In the genomic region with DNA sequence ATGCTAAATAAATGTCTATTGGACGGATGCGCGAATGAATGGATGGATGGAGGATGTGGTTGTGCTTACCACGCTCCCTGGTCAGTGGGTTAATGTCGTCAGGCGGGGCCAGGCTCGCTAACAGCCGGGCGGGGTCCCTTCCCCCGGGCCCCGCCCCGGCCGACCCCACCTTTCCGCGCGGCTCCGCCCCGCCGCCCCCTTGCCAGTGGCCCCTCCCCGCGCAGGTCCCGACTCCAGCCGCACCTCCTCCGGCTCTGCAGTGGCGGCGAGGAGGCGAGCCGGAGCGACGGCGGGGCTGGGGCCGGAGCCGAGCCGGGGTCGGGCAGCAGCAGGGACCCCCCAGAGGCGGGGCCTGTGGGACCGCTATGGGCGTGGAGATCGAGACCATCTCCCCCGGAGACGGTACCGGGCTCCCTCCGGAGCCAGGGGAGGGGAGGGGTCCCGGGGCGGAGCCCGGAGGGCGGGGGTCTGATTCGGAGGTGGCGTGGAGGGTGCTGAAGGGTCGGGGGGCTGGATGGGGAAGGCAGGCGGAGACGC, we compare ENCODE assay signal across 8 cellular contexts. TPM values are rescaled to one million over a fixed set of nuclear protein-coding genes. Genes with fewer than 3 reads are reported as not detected.
DNase-seq lines count a peak whose midpoint lies in the region; ATAC-seq and TF ChIP-seq lines count a peak whose summit lies in the region.

A gene (plus strand): TSS at position 257 of the 537 bp plus-strand sequence. CDS start 109 bp downstream, at position 366.

- POLR2A ChIA-PET in CD8-positive, alpha-beta memory T cell (lab: Charles Lee) = interaction anchor here (1.1 to 1.4 kb wide), 2 partner anchors 27 to 123 kb away, joined by 3 to 7 read pairs; a partner anchor contains a TSS

- H3K4me1 ChIP-seq in CD8-positive, alpha-beta memory T cell (ENCODE audit: insufficient read depth, low read length) = peaks cover 22% of the 10 kb centered on the region
- H3K4me1 ChIP-seq in gastrocnemius medialis = peaks cover 19 to 27% of the 10 kb centered on the region in 2 donors

- H3K27ac Mint-ChIP-seq in CD8-positive, alpha-beta memory T cell = peak within 1 kb of the TSS in 4 of 8 donors; percentile 22 to 61 (median 52)

- TF ChIP-seq POLR2A in gastrocnemius medialis (IDR thresholded peaks at IDR 0.05) = peak in 1 of 2 donors; percentile 10

- H3K36me3 Mint-ChIP-seq in CD8-positive, alpha-beta memory T cell = peaks cover 0 to 3% (median 0%) of the 10 kb centered on the region in 3 donors

- CTCF ChIA-PET in CD8-positive, alpha-beta memory T cell (lab: Charles Lee) = interaction anchor here (2.5 to 3.2 kb wide), 2 partner anchors 35 to 123 kb away, joined by 11 to 14 read pairs; a partner anchor contains a TSS

- H3K4me1 Mint-ChIP-seq in CD8-positive, alpha-beta memory T cell = peaks cover 22 to 36% (median 35%) of the 10 kb centered on the region in 3 donors

- no peak for TF ChIP-seq CTCF in gastrocnemius medialis (IDR thresholded peaks at IDR 0.05 in 4 of 5, conservative IDR thresholded peaks at IDR 0.05 in 1 of 5)

- peak; percentile 34 to 79 (median 62) for DNase-seq in CD8-positive, alpha-beta memory T cell
- DNase-seq in HuH-7 (ENCODE audit: low spot score) (peak; percentile 68), astrocyte of the hippocampus (ENCODE audit: low read depth, low spot score) (peak; percentile 82), gastrocnemius medialis (no peak)

- H3K4me3 Mint-ChIP-seq in CD8-positive, alpha-beta memory T cell = peak within 1 kb of the TSS in 2 of 7 donors; percentile 82 to 92

- H3K9me3 ChIP-seq in CD8-positive, alpha-beta memory T cell (ENCODE audit: low read length) = no peaks in the 10 kb centered on the region
- no peaks in the 10 kb centered on the region for H3K9me3 ChIP-seq in gastrocnemius medialis

- peaks cover 7% of the 10 kb centered on the region for H3K27me3 ChIP-seq in CD8-positive, alpha-beta memory T cell (ENCODE audit: insufficient read depth, low read length, poor library complexity, severe bottlenecking)
- peaks cover 8 to 21% (median 18%) of the 10 kb centered on the region in 3 donors for H3K27me3 ChIP-seq in gastrocnemius medialis

- H3K27me3 Mint-ChIP-seq in CD8-positive, alpha-beta memory T cell = peaks cover 0 to 2% of the 10 kb centered on the region in 2 donors

- intact Hi-C loops in gastrocnemius medialis (cut with DNase I; ENCODE audit: low total_unique reads) = no loop called here

- in situ Hi-C loops in gastrocnemius medialis (cut with MboI; ENCODE audit: low sequenced_read_pairs in 4 of 4) = loop anchor here in 1 of 4 donors (10.0 to 25.0 kb wide), 2 partner anchors 75 to 112 kb away; a partner anchor contains a TSS

- no peak within 1 kb of the TSS for H3K27ac ChIP-seq in CD8-positive, alpha-beta memory T cell (ENCODE audit: low read depth, low read length)
- H3K27ac ChIP-seq in gastrocnemius medialis = peak within 1 kb of the TSS; percentile 37 to 63 (median 46)

- peak within 1 kb of the TSS; percentile 51 for H3K4me3 ChIP-seq in CD8-positive, alpha-beta memory T cell (ENCODE audit: low read length)
- H3K4me3 ChIP-seq in iPS-11a (ENCODE audit: low read depth, low read length) (peak within 1 kb of the TSS; percentile 69), gastrocnemius medialis (peak within 1 kb of the TSS; percentile 69 to 92 (median 77))

- ATAC-seq in SK-N-SH treated with all-trans-retinoic acid at 6 μM for 48 hours = peak; percentile 60
- ATAC-seq in gastrocnemius medialis = no peak
- ATAC-seq in GM21786 (IDR thresholded peaks at IDR 0.05; ENCODE audit: unreplicated experiment) = no peak
- ATAC-seq in GM18907 (IDR thresholded peaks at IDR 0.05; ENCODE audit: unreplicated experiment) = no peak

- H3K36me3 ChIP-seq in CD8-positive, alpha-beta memory T cell (ENCODE audit: insufficient read depth, low read length) = no peaks in the 10 kb centered on the region
- H3K36me3 ChIP-seq in gastrocnemius medialis = no peaks in the 10 kb centered on the region

- H3K9me3 Mint-ChIP-seq in CD8-positive, alpha-beta memory T cell = no peaks in the 10 kb centered on the region

TF ChIP-seq in SK-N-SH treated with all-trans-retinoic acid at 6 μM for 48 hours, 23 proteins besides CTCF, POLR2A, EP300 and RAD21:
- TF ChIP-seq, protein P1, sequence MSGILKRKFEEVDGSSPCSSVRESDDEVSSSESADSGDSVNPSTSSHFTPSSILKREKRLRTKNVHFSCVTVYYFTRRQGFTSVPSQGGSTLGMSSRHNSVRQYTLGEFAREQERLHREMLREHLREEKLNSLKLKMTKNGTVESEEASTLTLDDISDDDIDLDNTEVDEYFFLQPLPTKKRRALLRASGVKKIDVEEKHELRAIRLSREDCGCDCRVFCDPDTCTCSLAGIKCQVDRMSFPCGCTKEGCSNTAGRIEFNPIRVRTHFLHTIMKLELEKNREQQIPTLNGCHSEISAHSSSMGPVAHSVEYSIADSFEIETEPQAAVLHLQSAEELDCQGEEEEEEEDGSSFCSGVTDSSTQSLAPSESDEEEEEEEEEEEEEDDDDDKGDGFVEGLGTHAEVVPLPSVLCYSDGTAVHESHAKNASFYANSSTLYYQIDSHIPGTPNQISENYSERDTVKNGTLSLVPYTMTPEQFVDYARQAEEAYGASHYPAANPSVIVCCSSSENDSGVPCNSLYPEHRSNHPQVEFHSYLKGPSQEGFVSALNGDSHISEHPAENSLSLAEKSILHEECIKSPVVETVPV (CRISPR knock-in tag; IDR thresholded peaks at IDR 0.05) = no peak
- no peak for TF ChIP-seq ZFP3 (CRISPR knock-in tag; IDR thresholded peaks at IDR 0.05)
- no peak for TF ChIP-seq ZNF565 (CRISPR knock-in tag; conservative IDR thresholded peaks at IDR 0.05; ENCODE audit: low read depth)
- peak; percentile 81 for TF ChIP-seq ZNF70 (CRISPR knock-in tag; IDR thresholded peaks at IDR 0.05)

RNA-seq across cellular contexts. Expression of the gene that starts here (rescaled TPM):
- 1 to 10 TPM; 2.5 to 3.7 TPM for total RNA-seq in CD8-positive, alpha-beta memory T cell
- polyA plus RNA-seq in CD8-positive, alpha-beta memory T cell = 5.3 TPM
- total RNA-seq in gastrocnemius medialis = 1 to 10 TPM in 2 of 4 donors, under 1 TPM in 1, not detected in 1; 0.91 to 2.9 (median 1.5) TPM

Comparison
In these comparisons a context has a peak if more than half of its experiments do, and no peak if none do; other contexts are left out.
1. DNase-seq: peak in CD8-positive, alpha-beta memory T cell (5 of 5), HuH-7 (single experiment) and astrocyte of the hippocampus (single experiment); none in gastrocnemius medialis (0 of 2).
2. Peak in every context shown above with its lines, with median percentiles within 50 percentile points of each other: H3K4me3 ChIP-seq.